Comparison of ENCODE assay signal across 2 cellular contexts in the genomic region with DNA sequence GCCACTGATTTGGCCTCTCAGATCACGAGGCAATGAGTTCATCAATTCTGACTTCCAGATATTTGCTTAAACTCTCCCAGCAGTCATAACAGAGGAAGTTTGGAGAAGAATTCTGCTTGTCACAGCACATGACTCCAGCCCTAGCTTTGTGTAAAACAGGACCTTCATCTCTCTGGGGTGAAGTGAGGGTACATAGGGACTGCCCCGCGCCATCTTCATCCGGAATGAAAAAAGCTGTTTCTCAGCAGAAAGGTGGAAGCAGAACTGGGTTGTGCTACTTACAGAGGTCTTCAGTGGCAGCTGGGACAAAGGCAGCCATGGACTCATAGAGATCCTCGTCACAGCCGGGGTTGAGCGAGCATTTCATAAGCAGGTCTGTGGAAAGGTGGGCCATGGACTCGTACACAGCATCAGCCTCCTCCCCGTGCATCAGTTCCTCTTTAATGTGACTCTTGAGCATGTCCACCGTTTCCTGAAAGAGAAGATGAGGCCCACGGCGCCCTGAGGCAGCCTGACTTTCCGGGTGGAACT.
TF ChIP-seq lines count a peak whose summit lies in the region.

No MANE protein-coding gene starts in this region.

TF ChIP-seq in liver, 16 proteins besides CTCF, POLR2A, EP300 and RAD21:
- TF ChIP-seq, protein P1, sequence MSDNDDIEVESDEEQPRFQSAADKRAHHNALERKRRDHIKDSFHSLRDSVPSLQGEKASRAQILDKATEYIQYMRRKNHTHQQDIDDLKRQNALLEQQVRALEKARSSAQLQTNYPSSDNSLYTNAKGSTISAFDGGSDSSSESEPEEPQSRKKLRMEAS (IDR thresholded peaks at IDR 0.05), result peak; percentile 33
- TF ChIP-seq YY1 (IDR thresholded peaks at IDR 0.05), result peak; percentile 39
- TF ChIP-seq FOXA1 (IDR thresholded peaks at IDR 0.05), result no peak
- no peak for TF ChIP-seq EGR1 (IDR thresholded peaks at IDR 0.05; ENCODE audit: low read depth in 2 of 2)
- peak in 1 of 2 donors; percentile 24 for TF ChIP-seq JUND (IDR thresholded peaks at IDR 0.05)
- no peak for TF ChIP-seq NR2F2 (IDR thresholded peaks at IDR 0.05)
- peak in 1 of 2 donors; percentile 27 for TF ChIP-seq RXRA (IDR thresholded peaks at IDR 0.05)
- no peak for TF ChIP-seq TAF1 (conservative IDR thresholded peaks at IDR 0.05)

TF ChIP-seq in HepG2, 621 proteins besides CTCF, POLR2A, EP300 and RAD21:
- TF ChIP-seq PHB2 (IDR thresholded peaks at IDR 0.05; ENCODE audit: partially characterized antibody) (no peak), ZNF614 (CRISPR knock-in tag; IDR thresholded peaks at IDR 0.05; ENCODE audit: borderline replicate concordance) (no peak), KAT8 (CRISPR knock-in tag; IDR thresholded peaks at IDR 0.05) (no peak), CHD4 (IDR thresholded peaks at IDR 0.05; ENCODE audit: borderline replicate concordance, low read length) (no peak), ZNF776 (CRISPR knock-in tag; IDR thresholded peaks at IDR 0.05) (no peak), NR2F6 (IDR thresholded peaks at IDR 0.05) (no peak), NR2F6 (CRISPR knock-in tag; IDR thresholded peaks at IDR 0.05) (no peak), ZNF264 (CRISPR knock-in tag; IDR thresholded peaks at IDR 0.05) (no peak), HOXA5 (CRISPR knock-in tag; IDR thresholded peaks at IDR 0.05) (no peak), SRY (CRISPR knock-in tag; IDR thresholded peaks at IDR 0.05) (no peak), CENPX (CRISPR knock-in tag; IDR thresholded peaks at IDR 0.05) (no peak), MEIS1 (CRISPR knock-in tag; IDR thresholded peaks at IDR 0.05; ENCODE audit: borderline replicate concordance) (no peak), ZNF343 (CRISPR knock-in tag; IDR thresholded peaks at IDR 0.05) (no peak), MXI1 (IDR thresholded peaks at IDR 0.05; ENCODE audit: borderline replicate concordance, low read depth, low read length) (no peak), MTA3 (CRISPR knock-in tag; IDR thresholded peaks at IDR 0.05) (no peak), HNF4A (CRISPR knock-in tag; IDR thresholded peaks at IDR 0.05) (no peak)
- TF ChIP-seq, protein P2, sequence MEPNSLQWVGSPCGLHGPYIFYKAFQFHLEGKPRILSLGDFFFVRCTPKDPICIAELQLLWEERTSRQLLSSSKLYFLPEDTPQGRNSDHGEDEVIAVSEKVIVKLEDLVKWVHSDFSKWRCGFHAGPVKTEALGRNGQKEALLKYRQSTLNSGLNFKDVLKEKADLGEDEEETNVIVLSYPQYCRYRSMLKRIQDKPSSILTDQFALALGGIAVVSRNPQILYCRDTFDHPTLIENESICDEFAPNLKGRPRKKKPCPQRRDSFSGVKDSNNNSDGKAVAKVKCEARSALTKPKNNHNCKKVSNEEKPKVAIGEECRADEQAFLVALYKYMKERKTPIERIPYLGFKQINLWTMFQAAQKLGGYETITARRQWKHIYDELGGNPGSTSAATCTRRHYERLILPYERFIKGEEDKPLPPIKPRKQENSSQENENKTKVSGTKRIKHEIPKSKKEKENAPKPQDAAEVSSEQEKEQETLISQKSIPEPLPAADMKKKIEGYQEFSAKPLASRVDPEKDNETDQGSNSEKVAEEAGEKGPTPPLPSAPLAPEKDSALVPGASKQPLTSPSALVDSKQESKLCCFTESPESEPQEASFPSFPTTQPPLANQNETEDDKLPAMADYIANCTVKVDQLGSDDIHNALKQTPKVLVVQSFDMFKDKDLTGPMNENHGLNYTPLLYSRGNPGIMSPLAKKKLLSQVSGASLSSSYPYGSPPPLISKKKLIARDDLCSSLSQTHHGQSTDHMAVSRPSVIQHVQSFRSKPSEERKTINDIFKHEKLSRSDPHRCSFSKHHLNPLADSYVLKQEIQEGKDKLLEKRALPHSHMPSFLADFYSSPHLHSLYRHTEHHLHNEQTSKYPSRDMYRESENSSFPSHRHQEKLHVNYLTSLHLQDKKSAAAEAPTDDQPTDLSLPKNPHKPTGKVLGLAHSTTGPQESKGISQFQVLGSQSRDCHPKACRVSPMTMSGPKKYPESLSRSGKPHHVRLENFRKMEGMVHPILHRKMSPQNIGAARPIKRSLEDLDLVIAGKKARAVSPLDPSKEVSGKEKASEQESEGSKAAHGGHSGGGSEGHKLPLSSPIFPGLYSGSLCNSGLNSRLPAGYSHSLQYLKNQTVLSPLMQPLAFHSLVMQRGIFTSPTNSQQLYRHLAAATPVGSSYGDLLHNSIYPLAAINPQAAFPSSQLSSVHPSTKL (CRISPR knock-in tag; IDR thresholded peaks at IDR 0.05), result no peak
- TF ChIP-seq, protein P3, sequence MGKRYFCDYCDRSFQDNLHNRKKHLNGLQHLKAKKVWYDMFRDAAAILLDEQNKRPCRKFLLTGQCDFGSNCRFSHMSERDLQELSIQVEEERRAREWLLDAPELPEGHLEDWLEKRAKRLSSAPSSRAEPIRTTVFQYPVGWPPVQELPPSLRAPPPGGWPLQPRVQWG (CRISPR knock-in tag; IDR thresholded peaks at IDR 0.05; ENCODE audit: borderline replicate concordance, low read depth), result no peak
